In genomic region chr16:73062640-73063283, GRCh38 we compare ENCODE assay signal across 13 cellular contexts. TPM values are rescaled to one million over a fixed set of nuclear protein-coding genes. Genes with fewer than 3 reads are reported as not detected.
DNase-seq lines count a peak whose midpoint lies in the region; ATAC-seq, FAIRE-seq and TF ChIP-seq lines count a peak whose summit lies in the region.
"Had no signal": no experiment of that assay in that cellular context is flagged by ENCODE, and none has a peak within 500 bp of the region (broad histone marks: within the 10 kb centered on the region; RNA-seq: fewer than 3 reads in every experiment).

No MANE protein-coding gene starts in this region.

- no peak for TF ChIP-seq POLR2A in heart left ventricle (IDR thresholded peaks at IDR 0.05)

- H3K36me3 ChIP-seq in heart left ventricle (no peaks in the 10 kb centered on the region), neural cell (ENCODE audit: insufficient read depth, low read length) (no peaks in the 10 kb centered on the region), pancreas (no peaks in the 10 kb centered on the region), OCI-LY7 (ENCODE audit: insufficient read depth, low read length) (no peaks in the 10 kb centered on the region)

- H3K9me3 ChIP-seq in heart left ventricle (no peaks in the 10 kb centered on the region), neural cell (ENCODE audit: low read length) (no peaks in the 10 kb centered on the region), pancreas (no peaks in the 10 kb centered on the region), OCI-LY7 (ENCODE audit: low read length) (no peaks in the 10 kb centered on the region)

- POLR2A ChIA-PET in OCI-LY7 (lab: Charles Lee) = interaction anchor here (0.6 to 1.1 kb wide), 5 partner anchors 7 to 248 kb away, joined by 3 read pairs; no protein-coding TSS in a partner anchor

- H3K4me1 ChIP-seq in heart left ventricle (peaks cover 0 to 66% (median 30%) of the 10 kb centered on the region in 12 donors), pancreas (peaks cover 0 to 28% (median 0%) of the 10 kb centered on the region in 3 donors), OCI-LY7 (ENCODE audit: insufficient read depth, low read length, poor library complexity, severe bottlenecking) (peaks cover 11% of the 10 kb centered on the region)

- WGBS in heart left ventricle, 4 donors = 19 to 57% (median 31%) methylated on average over 33 to 38 of the region's 38 CpGs
- WGBS in pancreas, 2 donors = 66 to 75% methylated on average over 38 of the region's 38 CpGs

- H4K20me1 ChIP-seq in neural cell (ENCODE audit: insufficient read depth) (no peaks in the 10 kb centered on the region), OCI-LY7 (ENCODE audit: insufficient read depth, low read length) (no peaks in the 10 kb centered on the region)

- DNase-seq in heart left ventricle (peak in 2 of 5 donors; percentile 34 to 70), Right ventricle myocardium inferior (ENCODE audit: missing footprints) (no peak), epidermal melanocyte (ENCODE audit: insufficient read length, low spot score) (peak; percentile 19), HuH-7 (ENCODE audit: low spot score) (no peak), pancreas (no peak), NCI-H226 (no peak), OCI-LY7 (ENCODE audit: low spot score) (no peak)
- DNase-seq: activated B cell treated with CpG ODN at 0.5 μM for 24 hours; effector memory CD4-positive, alpha-beta T cell; NCI-H1417 had no signal

- ATAC-seq in heart left ventricle (no peak), Right ventricle myocardium inferior (no peak), pancreas (no peak)
- ATAC-seq: activated T-helper 17 cell treated with anti-CD3 and anti-CD28 coated beads, Interleukin-2, amount 50 U/mL, for 72 hours had no signal

- TF ChIP-seq CTCF in heart left ventricle (IDR thresholded peaks at IDR 0.05) (no peak), neural cell (IDR thresholded peaks at IDR 0.05; ENCODE audit: poor library complexity, severe bottlenecking) (peak; percentile 20), pancreas (IDR thresholded peaks at IDR 0.05) (no peak), OCI-LY7 (conservative IDR thresholded peaks at IDR 0.05; ENCODE audit: low read length) (no peak)

- no peak for TF ChIP-seq RAD21 in neural cell (conservative IDR thresholded peaks at IDR 0.05)

- intact Hi-C loops in heart left ventricle (cut with DNase I) (loop anchor here in 3 of 10 donors (5.0 to 10.0 kb wide), 2 partner anchors 112 to 130 kb away; no protein-coding TSS in a partner anchor), Right ventricle myocardium inferior (cut with DNase I) (no loop called here), pancreas (cut with DNase I) (loop anchor here in 1 of 3 donors (10.0 kb wide), 2 partner anchors 102 to 132 kb away; no protein-coding TSS in a partner anchor), OCI-LY7 (cut with micrococcal nuclease; ENCODE audit: unreplicated experiment) (no loop called here)

- peak; percentile 13 for TF ChIP-seq EP300 in neural cell (conservative IDR thresholded peaks at IDR 0.05; ENCODE audit: poor library complexity, severe bottlenecking)

- H3K4me3 ChIP-seq in heart left ventricle (peak overlapping the region in 11 of 12 donors; percentile 14 to 84 (median 41)), neural cell (ENCODE audit: low read length) (peak overlapping the region; percentile 69), pancreas (no peak overlapping the region), OCI-LY7 (ENCODE audit: low read depth, low read length, poor library complexity, severe bottlenecking) (no peak overlapping the region)

- H3K27ac ChIP-seq in heart left ventricle (peak overlapping the region in 10 of 12 donors; percentile 4 to 84 (median 59)), neural cell (ENCODE audit: low read length) (peak overlapping the region; percentile 59), pancreas (no peak overlapping the region), OCI-LY7 (ENCODE audit: low read depth, low read length, poor library complexity, severe bottlenecking) (no peak overlapping the region)
- H3K27ac ChIP-seq: HL-60 had no signal

- BruUV-seq in OCI-LY7 (replicated peaks; lab: Mats Ljungman, UMichigan) = no TSS peak

- H3K27me3 ChIP-seq in heart left ventricle (peaks cover 0 to 39% (median 13%) of the 10 kb centered on the region in 9 donors), neural cell (ENCODE audit: insufficient read depth, low read depth, low read length) (peaks cover 61% of the 10 kb centered on the region), pancreas (peaks cover 0 to 8% (median 0%) of the 10 kb centered on the region in 4 donors)

- no peaks in the 10 kb centered on the region for H3K9me2 ChIP-seq in neural cell (ENCODE audit: insufficient read depth, low read length)
- H3K9me2 ChIP-seq in OCI-LY7 (ENCODE audit: insufficient read depth, low read length) = no peaks in the 10 kb centered on the region

- H3K79me2 ChIP-seq in neural cell (replicated peaks; ENCODE audit: insufficient read depth, low read length) (peaks cover 71% of the 10 kb centered on the region), OCI-LY7 (ENCODE audit: insufficient read depth, low read depth, low read length) (no peaks in the 10 kb centered on the region; the same call in 1 of the 2 replicates)

- H2AFZ ChIP-seq in neural cell (ENCODE audit: low read depth, low read length) (no peak overlapping the region), OCI-LY7 (ENCODE audit: low read length) (no peak overlapping the region)

- no peak for FAIRE-seq in pancreas (lab: Jason Lieb, UNC)

- CTCF ChIA-PET in OCI-LY7 (lab: Charles Lee; ENCODE audit: unreplicated experiment) = no interaction called here

- no peaks in the 10 kb centered on the region for H3F3A ChIP-seq in neural cell (ENCODE audit: insufficient read depth, low read length, poor library complexity, severe bottlenecking)

- H3K9ac ChIP-seq in neural cell (ENCODE audit: low read length) = peak overlapping the region; percentile 98

- H3K4me2 ChIP-seq in neural cell (ENCODE audit: low read length) (peak overlapping the region; percentile 85), OCI-LY7 (ENCODE audit: low read length) (no peak overlapping the region)

TF ChIP-seq in neural cell, 6 proteins besides CTCF, POLR2A, EP300 and RAD21:
- TF ChIP-seq REST (IDR thresholded peaks at IDR 0.05; ENCODE audit: borderline replicate concordance) (peak; percentile 48), EZH2 (IDR thresholded peaks at IDR 0.05; ENCODE audit: borderline replicate concordance, insufficient read depth, low read length, poor library complexity, severe bottlenecking) (no peak), TAF1 (IDR thresholded peaks at IDR 0.05; ENCODE audit: low read depth) (peak; percentile 31), POLR2AphosphoS5 (IDR thresholded peaks at IDR 0.05) (peak; percentile 47), MXI1 (conservative IDR thresholded peaks at IDR 0.05; ENCODE audit: poor library complexity, severe bottlenecking) (peak; percentile 14), SMC3 (conservative IDR thresholded peaks at IDR 0.05; ENCODE audit: poor library complexity) (peak; percentile 39)

RNA-seq across cellular contexts. Expression of gene ZFHX3, which starts 14.8 kb away (rescaled TPM):
- total RNA-seq in heart left ventricle (10 to 100 TPM in 6 of 9 donors, 1 to 10 TPM in 3; 7.8 to 21.6 (median 14.5) TPM), Right ventricle myocardium inferior (8.4 TPM), pancreas (10 to 100 TPM in 4 of 6 donors, 1 to 10 TPM in 2; 8.7 to 17.6 (median 10.4) TPM), OCI-LY7 (2022) (5.7 and 6.2 TPM in 2 replicates)
- polyA plus RNA-seq in heart left ventricle (1 to 10 TPM; 3.8 to 4.0 TPM), neural cell (26.4 and 27.7 TPM in 2 replicates), pancreas (1 to 10 TPM; 2.5 to 4.5 TPM)
- polyA minus RNA-seq in neural cell = 112 and 179 TPM in 2 replicates
- 0.77 and 1.3 TPM in 2 replicates for total RNA-seq in OCI-LY7 (2014; rRNA removed; shearing (Covaris generic))

Comparison
In these comparisons a context has a peak if more than half of its experiments do, and no peak if none do; other contexts are left out.
1. H3K27ac ChIP-seq: peak in heart left ventricle (10 of 12) and neural cell (single experiment); none in pancreas (0 of 4) and OCI-LY7 (single experiment).
2. H3K4me3 ChIP-seq: peak in heart left ventricle (11 of 12) and neural cell (single experiment); none in pancreas (0 of 4) and OCI-LY7 (single experiment).